33 cellular contexts compared by ENCODE assay signal in genomic region chr12:52688481-52688880, GRCh38. TPM values are rescaled to one million over a fixed set of nuclear protein-coding genes. Genes with fewer than 3 reads are reported as not detected.
"Had no signal": no experiment of that assay in that cellular context is flagged by ENCODE, and none has a peak within 500 bp of the region (broad histone marks: within the 10 kb centered on the region; RNA-seq: fewer than 3 reads in every experiment).

No MANE protein-coding gene starts in this region.

- H3K36me3 ChIP-seq: left ventricle myocardium inferior, ovary, right atrium auricular region, right lobe of liver, thyroid gland, transverse colon, upper lobe of left lung, vagina had no signal

- H3K27ac Mint-ChIP-seq: mesothelial cell of epicardium; progenitor cell of endocrine pancreas; stimulated activated memory B cell treated with anti-CD40 and anti-IgM and Interleukin-4, amounts not matched to agents 10 μg/mL and 1 μg/mL and 100 μg/mL, for 72 hours had no signal

- H3K9me3 Mint-ChIP-seq: mesothelial cell of epicardium; naive B cell; stimulated activated memory B cell treated with anti-CD40 and anti-IgM and Interleukin-4, amounts not matched to agents 10 μg/mL and 1 μg/mL and 100 μg/mL, for 72 hours; stimulated activated naive CD8-positive, alpha-beta T cell treated with anti-CD3 and anti-CD28 coated beads, Interleukin-15, amount 100 ng/mL, for 72 hours had no signal

- H3K36me3 Mint-ChIP-seq: mesothelial cell of epicardium; naive B cell; stimulated activated memory B cell treated with anti-CD40 and anti-IgM and Interleukin-4, amounts not matched to agents 10 μg/mL and 1 μg/mL and 100 μg/mL, for 72 hours had no signal

- DNase-seq: hypothalamus; islet precursor cell; left ventricle myocardium inferior; mesendoderm; naive B cell; ovary; right lobe of liver; stimulated activated CD4-positive, alpha-beta T cell treated with anti-CD3 and anti-CD28 coated beads, Interleukin-1b, Interleukin-23, amount 100 ng/mL, for 48 hours; stimulated activated CD4-positive, alpha-beta T cell treated with anti-CD3 and anti-CD28 coated beads, Interleukin-2, amount 100 ng/mL, for 48 hours; stimulated activated CD4-positive, alpha-beta T cell treated with anti-CD3 and anti-CD28 coated beads, Interleukin-4, amount 100 ng/mL, for 4 hours; stimulated activated CD8-positive, alpha-beta memory T cell treated with anti-CD3 and anti-CD28 coated beads, Interleukin-4, amount 100 ng/mL, for 48 hours; stimulated activated naive CD4-positive, alpha-beta T cell treated with Interleukin-2 at 50 U/mL for 16 hours; stimulated activated naive CD8-positive, alpha-beta T cell treated with anti-CD3 and anti-CD28 coated beads, Interleukin-15, amount 100 ng/mL, for 72 hours; substantia nigra; testis; upper lobe of left lung had no signal

- H3K27me3 ChIP-seq: ovary, right atrium auricular region, right lobe of liver, testis, thyroid gland, vagina had no signal

- H3K27ac ChIP-seq: left ventricle myocardium inferior, ovary, right atrium auricular region, right lobe of liver, testis, thyroid gland, transverse colon, upper lobe of left lung, vagina had no signal

- ATAC-seq: right lobe of liver; stimulated activated memory B cell treated with anti-CD40 and anti-IgM and Interleukin-4, amounts not matched to agents 10 μg/mL and 1 μg/mL and 100 μg/mL, for 72 hours; stimulated activated naive CD8-positive, alpha-beta T cell treated with anti-CD3 and anti-CD28 coated beads, Interleukin-15, amount 100 ng/mL, for 72 hours had no signal

- H3K4me3 Mint-ChIP-seq: mesothelial cell of epicardium; stimulated activated memory B cell treated with anti-CD40 and anti-IgM and Interleukin-4, amounts not matched to agents 10 μg/mL and 1 μg/mL and 100 μg/mL, for 72 hours; stimulated activated naive CD8-positive, alpha-beta T cell treated with anti-CD3 and anti-CD28 coated beads, Interleukin-15, amount 100 ng/mL, for 72 hours had no signal

- H3K4me3 ChIP-seq: left ventricle myocardium inferior, lung, ovary, right atrium auricular region, right lobe of liver, smooth muscle cell, testis, thyroid gland, transverse colon, upper lobe of left lung, vagina had no signal

- H3K9me3 ChIP-seq: left ventricle myocardium inferior, ovary, right atrium auricular region, right lobe of liver, testis, thyroid gland, transverse colon, upper lobe of left lung, vagina had no signal

RNA-seq across cellular contexts. Expression of gene KRT1, which starts 8.3 kb away (rescaled TPM):
- total RNA-seq: kidney epithelial cell, left ventricle myocardium inferior, mesothelial cell of epicardium, ovary, progenitor cell of endocrine pancreas, pulmonary artery endothelial cell, renal cortical epithelial cell, right atrium auricular region, right lobe of liver, testis, transverse colon had no signal
- polyA plus RNA-seq: lung, neural cell, ovary, urinary bladder had no signal

RNA-seq across cellular contexts. Expression of gene KRT77, which starts 14.8 kb away (rescaled TPM):
- total RNA-seq: kidney epithelial cell, left ventricle myocardium inferior, lung, mesothelial cell of epicardium, mononuclear cell, omental fat pad, ovary, progenitor cell of endocrine pancreas, pulmonary artery endothelial cell, renal cortical epithelial cell, right atrium auricular region, right lobe of liver, skeletal muscle tissue, thyroid gland, transverse colon, upper lobe of left lung, urinary bladder had no signal
- polyA plus RNA-seq: lung, neural cell, ovary, smooth muscle cell, urinary bladder had no signal

RNA-seq across cellular contexts. Expression of gene KRT2, which starts 36.5 kb away (rescaled TPM):
- total RNA-seq: kidney epithelial cell, left ventricle myocardium inferior, lung, mesothelial cell of epicardium, omental fat pad, ovary, progenitor cell of endocrine pancreas, pulmonary artery endothelial cell, renal cortical epithelial cell, right atrium auricular region, right lobe of liver, skeletal muscle tissue, smooth muscle cell, testis, transverse colon, upper lobe of left lung, urinary bladder had no signal
- polyA plus RNA-seq: neural cell, ovary, smooth muscle cell, urinary bladder had no signal
